ENCODE assay signal across 16 cellular contexts in the genomic region with DNA sequence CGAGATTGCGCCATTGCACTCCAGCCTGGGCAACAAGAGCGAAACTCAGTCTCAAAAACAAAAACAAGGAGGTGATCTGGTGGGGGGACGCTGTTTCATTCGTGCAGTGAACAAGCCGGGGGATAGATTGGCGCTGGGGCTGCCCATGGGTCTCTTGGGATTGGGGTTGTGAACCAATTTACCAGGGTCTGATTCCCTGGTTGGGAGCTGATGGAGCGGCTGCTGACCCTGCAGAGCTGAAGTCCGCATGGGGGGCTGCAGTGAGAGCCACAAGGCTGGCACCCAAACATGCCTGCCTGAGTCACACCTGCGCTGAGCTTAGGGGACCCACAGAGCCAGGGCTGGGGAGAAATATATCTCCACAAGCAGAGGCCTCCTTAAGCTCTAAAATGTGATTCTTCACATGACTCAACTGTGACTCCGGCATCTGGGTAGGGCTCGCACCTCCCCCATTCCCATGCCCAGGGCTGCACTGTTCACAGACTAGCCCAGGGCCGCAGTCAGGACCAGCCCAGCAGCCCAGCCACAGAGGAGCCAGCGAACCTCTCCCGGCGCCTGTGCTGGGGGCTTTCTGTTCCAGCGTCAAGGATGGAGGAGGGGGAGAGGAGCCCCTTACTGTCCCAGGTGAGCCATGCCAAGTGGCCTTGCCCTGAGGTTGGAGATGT. TPM values are rescaled to one million over a fixed set of nuclear protein-coding genes. Genes with fewer than 3 reads are reported as not detected.
A peak's percentile ranks its signal among the peaks of the same experiment; 100 is the strongest.
DNase-seq lines count a peak whose midpoint lies in the region; ATAC-seq and TF ChIP-seq lines count a peak whose summit lies in the region.
"Had no signal": no experiment of that assay in that cellular context is flagged by ENCODE, and none has a peak within 500 bp of the region (broad histone marks: within the 10 kb centered on the region; RNA-seq: fewer than 3 reads in every experiment).

No MANE protein-coding gene starts in this region.

- H3K4me2 ChIP-seq in mammary epithelial cell (ENCODE audit: insufficient read depth, low read depth, low read length) (peak overlapping the region; percentile 17), mesenchymal stem cell (ENCODE audit: low read length, poor library complexity, severe bottlenecking) (no peak overlapping the region)

- H2AFZ ChIP-seq in mammary epithelial cell (ENCODE audit: low read depth, low read length) = peak overlapping the region; percentile 34
- H2AFZ ChIP-seq in mesenchymal stem cell (ENCODE audit: low read depth, low read length) = no peak overlapping the region

- H3K9me3 ChIP-seq in mammary epithelial cell (replicated peaks; ENCODE audit: insufficient read depth, low read length) (no peaks in the 10 kb centered on the region), mesenchymal stem cell (ENCODE audit: control insufficient read depth, low read length) (no peaks in the 10 kb centered on the region)
- H3K9me3 ChIP-seq: prostate gland, testis had no signal

- H3K23ac ChIP-seq in mesenchymal stem cell (ENCODE audit: low read length in 2 of 2) = no peak overlapping the region

- no peaks in the 10 kb centered on the region for H3K4me1 Mint-ChIP-seq in stimulated activated naive CD8-positive, alpha-beta T cell treated with anti-CD3 and anti-CD28 coated beads, Interleukin-15, amount 100 ng/mL, for 72 hours
- H3K4me1 Mint-ChIP-seq: central memory CD8-positive, alpha-beta T cell had no signal

- peak overlapping the region; percentile 81 to 89 for H3K18ac ChIP-seq in mesenchymal stem cell (ENCODE audit: low read depth in 1 of 2, low read length in 2 of 2)

- peaks cover 3% of the 10 kb centered on the region for H3K27me3 Mint-ChIP-seq in stimulated activated naive CD8-positive, alpha-beta T cell treated with anti-CD3 and anti-CD28 coated beads, Interleukin-15, amount 100 ng/mL, for 72 hours
- H3K27me3 Mint-ChIP-seq: activated B cell treated with CpG ODN at 0.5 μM for 24 hours; central memory CD8-positive, alpha-beta T cell; IgD-negative memory B cell had no signal

- H3K9ac ChIP-seq in mammary epithelial cell (ENCODE audit: insufficient read depth, low read length) (no peak overlapping the region), mesenchymal stem cell (ENCODE audit: low read length) (peak overlapping the region; percentile 38)

- H3K4ac ChIP-seq in mesenchymal stem cell (ENCODE audit: low read depth in 1 of 2, low read length in 2 of 2) = peak overlapping the region; percentile 77 to 95

- no peak for TF ChIP-seq CTCF in mammary epithelial cell (conservative IDR thresholded peaks at IDR 0.05 in 1 of 2, IDR thresholded peaks at IDR 0.05 in 1 of 2; ENCODE audit: extremely low read depth in 1 of 2, insufficient read depth in 1 of 2, low read depth in 1 of 2, low read length in 2 of 2)

- BruUV-seq in mammary epithelial cell (replicated peaks; lab: Mats Ljungman, UMichigan) = no TSS peak

- peak overlapping the region; percentile 97 for H2BK15ac ChIP-seq in mesenchymal stem cell (ENCODE audit: low read depth, poor library complexity, severe bottlenecking)

- H4K8ac ChIP-seq in mesenchymal stem cell (ENCODE audit: low read length) = peak overlapping the region; percentile 96

- peak overlapping the region; percentile 73 for H2BK120ac ChIP-seq in mesenchymal stem cell (ENCODE audit: low read depth, low read length)

- H2BK12ac ChIP-seq in mesenchymal stem cell (ENCODE audit: low read length in 2 of 2) = peak overlapping the region; percentile 27 to 83

- H3K79me2 ChIP-seq in mammary epithelial cell (ENCODE audit: insufficient read depth, low read length) = no peaks in the 10 kb centered on the region

- dilution Hi-C loops in mammary epithelial cell (cut with HindIII; ENCODE audit: low sequenced_read_pairs) = no loop called here

- H3K79me1 ChIP-seq in mesenchymal stem cell (replicated peaks; ENCODE audit: low read length, poor library complexity, severe bottlenecking) = no peaks in the 10 kb centered on the region

- H3K4me1 ChIP-seq in mammary epithelial cell (ENCODE audit: insufficient read depth, low read length) (peaks cover 13% of the 10 kb centered on the region), mesenchymal stem cell (ENCODE audit: control insufficient read depth, insufficient read depth, low read depth, low read length) (peaks cover 10% of the 10 kb centered on the region)
- H3K4me1 ChIP-seq: prostate gland, testis had no signal

- H2BK5ac ChIP-seq in mesenchymal stem cell (ENCODE audit: low read depth, low read length, poor library complexity, severe bottlenecking) = no peak overlapping the region

- in situ Hi-C loops in Caki2 (cut with HindIII; ENCODE audit: low pct_unique_long_range_greater_than_20kb, low sequenced_read_pairs) = no loop called here
- in situ Hi-C loops in mammary epithelial cell (cut with MboI; ENCODE audit: low sequenced_read_pairs in 2 of 2) = no loop called here

- CTCF ChIA-PET in mammary epithelial cell (lab: Charles Lee; ENCODE audit: low non-redundant PET) = no interaction called here

- peak overlapping the region in 1 of 2 experiments; percentile 82 for H3K14ac ChIP-seq in mesenchymal stem cell (ENCODE audit: low read length in 2 of 2)

- peak overlapping the region; percentile 88 for H2AK5ac ChIP-seq in mesenchymal stem cell (ENCODE audit: low read length, severe bottlenecking)

- intact Hi-C loops in mammary epithelial cell (cut with micrococcal nuclease) = no loop called here

- peak overlapping the region; percentile 91 for H4K91ac ChIP-seq in mesenchymal stem cell (ENCODE audit: low read length)

- no peaks in the 10 kb centered on the region for H4K20me1 ChIP-seq in mammary epithelial cell (ENCODE audit: insufficient read depth, low read length)

- peak overlapping the region in 1 of 2 donors; percentile 87 for H3K27ac Mint-ChIP-seq in stimulated activated naive CD8-positive, alpha-beta T cell treated with anti-CD3 and anti-CD28 coated beads, Interleukin-15, amount 100 ng/mL, for 72 hours
- H3K27ac Mint-ChIP-seq: activated B cell treated with CpG ODN at 0.5 μM for 24 hours; activated T-cell treated with anti-CD3 and anti-CD28 coated beads, Interleukin-2, amount 50 U/mL, for 72 hours; CD4-positive, alpha-beta memory T cell; IgD-negative memory B cell had no signal

- DNase-seq in Caki2 (ENCODE audit: low read depth) (peak; percentile 41), M059J (ENCODE audit: low read depth) (peak; percentile 77), mammary epithelial cell (peak; percentile 57), mesenchymal stem cell (peak; percentile 63), T-helper 1 cell (no peak)
- DNase-seq in stimulated activated naive CD8-positive, alpha-beta T cell treated with anti-CD3 and anti-CD28 coated beads, Interleukin-15, amount 100 ng/mL, for 72 hours = no peak
- DNase-seq: activated B cell treated with CpG ODN at 0.5 μM for 24 hours; activated T-cell treated with anti-CD3 and anti-CD28 coated beads, Interleukin-2, amount 50 U/mL, for 72 hours; CD4-positive, alpha-beta memory T cell; NCI-H2029; testis had no signal

- H3K4me3 ChIP-seq in mammary epithelial cell (replicated peaks in 1 of 3; ENCODE audit: insufficient read depth in 1 of 3, low read depth in 2 of 3, low read length in 3 of 3) = peak overlapping the region in 1 of 3 experiments; percentile 14
- no peak overlapping the region for H3K4me3 ChIP-seq in mesenchymal stem cell (ENCODE audit: insufficient read depth in 1 of 2, low read depth in 1 of 2, low read length in 2 of 2)
- H3K4me3 ChIP-seq: prostate gland, testis had no signal

- WGBS in mammary epithelial cell (ENCODE audit: low coverage, missing lambda C conversion rate) = 81% methylated on average over 10 of the region's 17 CpGs
- 71% methylated on average over 17 of the region's 17 CpGs for WGBS in mesenchymal stem cell

- H3K27ac ChIP-seq in mammary epithelial cell (ENCODE audit: insufficient read depth, low read depth, low read length) = no peak overlapping the region
- no peak overlapping the region for H3K27ac ChIP-seq in mesenchymal stem cell (ENCODE audit: low read length, poor library complexity, severe bottlenecking)
- H3K27ac ChIP-seq: prostate gland, testis had no signal

- no peaks in the 10 kb centered on the region for H3K9me3 Mint-ChIP-seq in stimulated activated naive CD8-positive, alpha-beta T cell treated with anti-CD3 and anti-CD28 coated beads, Interleukin-15, amount 100 ng/mL, for 72 hours
- H3K9me3 Mint-ChIP-seq: activated B cell treated with CpG ODN at 0.5 μM for 24 hours; activated T-cell treated with anti-CD3 and anti-CD28 coated beads, Interleukin-2, amount 50 U/mL, for 72 hours; CD4-positive, alpha-beta memory T cell; central memory CD8-positive, alpha-beta T cell; IgD-negative memory B cell had no signal

- H3K36me3 ChIP-seq in mammary epithelial cell (ENCODE audit: insufficient read depth, low read length) (no peaks in the 10 kb centered on the region), mesenchymal stem cell (ENCODE audit: control insufficient read depth in 1 of 2, insufficient read depth in 2 of 2, low read depth in 1 of 2, low read length in 2 of 2) (peaks cover 4 to 5% of the 10 kb centered on the region in 2 experiments)
- H3K36me3 ChIP-seq: prostate gland had no signal

- H3K4me3 Mint-ChIP-seq in stimulated activated naive CD8-positive, alpha-beta T cell treated with anti-CD3 and anti-CD28 coated beads, Interleukin-15, amount 100 ng/mL, for 72 hours = no peak overlapping the region
- H3K4me3 Mint-ChIP-seq: activated B cell treated with CpG ODN at 0.5 μM for 24 hours; activated T-cell treated with anti-CD3 and anti-CD28 coated beads, Interleukin-2, amount 50 U/mL, for 72 hours; CD4-positive, alpha-beta memory T cell; central memory CD8-positive, alpha-beta T cell had no signal

- ATAC-seq in GM18502 (IDR thresholded peaks at IDR 0.05; ENCODE audit: poor library complexity, unreplicated experiment) (no peak), HG03565 (IDR thresholded peaks at IDR 0.05; ENCODE audit: unreplicated experiment) (no peak)
- ATAC-seq in stimulated activated naive CD8-positive, alpha-beta T cell treated with anti-CD3 and anti-CD28 coated beads, Interleukin-15, amount 100 ng/mL, for 72 hours = no peak
- ATAC-seq: activated T-cell treated with anti-CD3 and anti-CD28 coated beads, Interleukin-2, amount 50 U/mL, for 72 hours had no signal

- peaks cover 2% of the 10 kb centered on the region for H3K27me3 ChIP-seq in mammary epithelial cell (ENCODE audit: insufficient read depth, low read length)
- H3K27me3 ChIP-seq in mesenchymal stem cell (ENCODE audit: control insufficient read depth in 1 of 2, insufficient read depth in 1 of 2, low read length in 2 of 2) = peaks cover 3 to 4% of the 10 kb centered on the region in 2 experiments
- H3K27me3 ChIP-seq: testis had no signal

RNA-seq across cellular contexts. Expression of gene TSPAN10, which starts 5.0 kb away (rescaled TPM):
- total RNA-seq in Caki2 (2014; rRNA removed; shearing (Covaris generic); ENCODE audit: low replicate concordance) = 9.6 and 18.9 TPM in 2 replicates
- total RNA-seq in M059J (2014; rRNA removed; shearing (Covaris generic)) = 2.5 and 5.3 TPM in 2 replicates
- total RNA-seq in mammary epithelial cell = 1 to 10 TPM; 1.7 to 1.8 TPM
- polyA plus RNA-seq in mammary epithelial cell = 1.1 TPM
- not detected for polyA minus RNA-seq in mammary epithelial cell
- polyA plus RNA-seq in mesenchymal stem cell (2013, experiment 1 of 2) = 2.0 TPM
- polyA plus RNA-seq in mesenchymal stem cell (2013, experiment 2 of 2) = 1.8 TPM

RNA-seq across cellular contexts. Expression of gene NPLOC4, which starts 5.0 kb away (rescaled TPM):
- total RNA-seq in Caki2 (2014; rRNA removed; shearing (Covaris generic); ENCODE audit: low replicate concordance) = 79.9 and 88.1 TPM in 2 replicates
- 53.7 and 79.7 TPM in 2 replicates for total RNA-seq in M059J (2014; rRNA removed; shearing (Covaris generic))
- total RNA-seq in mammary epithelial cell = 100 to 1,000 TPM in 1 of 2 donors, 10 to 100 TPM in 1; 84.2 to 103 TPM
- polyA plus RNA-seq in mammary epithelial cell = 70.6 TPM
- 272 TPM for polyA minus RNA-seq in mammary epithelial cell
- 76.1 TPM for polyA plus RNA-seq in mesenchymal stem cell (2013, experiment 1 of 2)
- 80.0 TPM for polyA plus RNA-seq in mesenchymal stem cell (2013, experiment 2 of 2)

RNA-seq across cellular contexts. Expression of gene PDE6G, which starts 14.4 kb away (rescaled TPM):
- 1.4 TPM in 1 of 2 replicates, not detected in the other for total RNA-seq in Caki2 (2014; rRNA removed; shearing (Covaris generic); ENCODE audit: low replicate concordance)
- total RNA-seq in M059J (2014; rRNA removed; shearing (Covaris generic)) = 0.94 TPM in 1 of 2 replicates, not detected in the other
- under 1 TPM in 1 of 2 donors, not detected in 1; 0.17 TPM for total RNA-seq in mammary epithelial cell
- not detected for polyA plus RNA-seq in mammary epithelial cell
- not detected for polyA minus RNA-seq in mammary epithelial cell
- polyA plus RNA-seq in mesenchymal stem cell (2013, experiment 1 of 2) = 0.08 TPM
- polyA plus RNA-seq in mesenchymal stem cell (2013, experiment 2 of 2) = 0.14 TPM
- total RNA-seq: prostate gland had no signal

RNA-seq across cellular contexts. Expression of gene OXLD1, which starts 24.4 kb away (rescaled TPM):
- 76.2 and 103 TPM in 2 replicates for total RNA-seq in Caki2 (2014; rRNA removed; shearing (Covaris generic); ENCODE audit: low replicate concordance)
- total RNA-seq in M059J (2014; rRNA removed; shearing (Covaris generic)) = 39.3 and 48.3 TPM in 2 replicates
- total RNA-seq in mammary epithelial cell = 10 to 100 TPM; 25.2 to 42.4 TPM
- 22.7 TPM for polyA plus RNA-seq in mammary epithelial cell
- 2.9 TPM for polyA minus RNA-seq in mammary epithelial cell
- polyA plus RNA-seq in mesenchymal stem cell (2013, experiment 1 of 2) = 25.4 TPM
- 26.0 TPM for polyA plus RNA-seq in mesenchymal stem cell (2013, experiment 2 of 2)

RNA-seq across cellular contexts. Expression of gene CCDC137, which starts 24.6 kb away (rescaled TPM):
- total RNA-seq in Caki2 (2014; rRNA removed; shearing (Covaris generic); ENCODE audit: low replicate concordance) = 33.8 and 39.2 TPM in 2 replicates
- 14.6 and 32.1 TPM in 2 replicates for total RNA-seq in M059J (2014; rRNA removed; shearing (Covaris generic))
- 10 to 100 TPM in 1 of 2 donors, 1 to 10 TPM in 1; 5.3 to 34.0 TPM for total RNA-seq in mammary epithelial cell
- polyA plus RNA-seq in mammary epithelial cell = 17.9 TPM
- 4.9 TPM for polyA minus RNA-seq in mammary epithelial cell
- 19.8 TPM for polyA plus RNA-seq in mesenchymal stem cell (2013, experiment 1 of 2)
- polyA plus RNA-seq in mesenchymal stem cell (2013, experiment 2 of 2) = 17.9 TPM

Comparison
In these comparisons a context has a peak if more than half of its experiments do, and no peak if none do; other contexts are left out.
1. DNase-seq: peak in Caki2 (single experiment), M059J (single experiment), mammary epithelial cell (single experiment) and mesenchymal stem cell (single experiment); none in stimulated activated naive CD8-positive, alpha-beta T cell treated with anti-CD3 and anti-CD28 coated beads, Interleukin-15, amount 100 ng/mL, for 72 hours (0 of 2) and T-helper 1 cell (0 of 5).